Comparison of ENCODE assay signal across 29 cellular contexts in genomic region chr10:18773180-18773579, GRCh38.
"Had no signal": no experiment of that assay in that cellular context is flagged by ENCODE, and none has a peak within 500 bp of the region (broad histone marks: within the 10 kb centered on the region; RNA-seq: fewer than 3 reads in every experiment).

No MANE protein-coding gene starts in this region.

- H3K36me3 ChIP-seq: stomach, suprapubic skin, thoracic aorta, thyroid gland, tibial artery, tibial nerve, transverse colon, upper lobe of left lung, upper lobe of right lung, uterus, vagina had no signal

- H3K27ac ChIP-seq: stomach, suprapubic skin, testis, thoracic aorta, thyroid gland, tibial artery, tibial nerve, transverse colon, upper lobe of left lung, upper lobe of right lung, uterus, vagina had no signal

- H3K36me3 Mint-ChIP-seq: stimulated activated effector memory CD8-positive, alpha-beta T cell treated with anti-CD3 and anti-CD28 coated beads, Interleukin-12 subunit alpha, Interleukin-12 subunit beta, amount 100 ng/mL, for 72 hours; stimulated activated memory B cell treated with anti-CD40 and anti-IgM and Interleukin-4, amounts not matched to agents 10 μg/mL and 1 μg/mL and 100 μg/mL, for 72 hours; stimulated activated naive B cell treated with anti-CD40 and anti-IgM and Interleukin-4, amounts not matched to agents 10 μg/mL and 1 μg/mL and 100 μg/mL, for 72 hours; type B pancreatic cell had no signal

- H3K4me3 Mint-ChIP-seq: stimulated activated effector memory CD8-positive, alpha-beta T cell treated with anti-CD3 and anti-CD28 coated beads, Interleukin-12 subunit alpha, Interleukin-12 subunit beta, amount 100 ng/mL, for 72 hours; stimulated activated memory B cell treated with anti-CD40 and anti-IgM and Interleukin-4, amounts not matched to agents 10 μg/mL and 1 μg/mL and 100 μg/mL, for 72 hours; stimulated activated naive B cell treated with anti-CD40 and anti-IgM and Interleukin-4, amounts not matched to agents 10 μg/mL and 1 μg/mL and 100 μg/mL, for 72 hours; stimulated activated naive CD8-positive, alpha-beta T cell treated with anti-CD3 and anti-CD28 coated beads, Interleukin-15, amount 100 ng/mL, for 72 hours; stimulated activated naive CD8-positive, alpha-beta T cell treated with anti-CD3 and anti-CD28 coated beads, Interleukin-15, Interleukin-2, amounts not matched to agents 100 ng/mL and 50 ng/mL, for 24 hours; type B pancreatic cell had no signal

- H3K4me3 ChIP-seq: stomach, suprapubic skin, testis, thoracic aorta, thyroid gland, tibial artery, tibial nerve, transverse colon, upper lobe of left lung, upper lobe of right lung, uterus, vagina had no signal

- H3K9me3 Mint-ChIP-seq: type B pancreatic cell had no signal

- H3K27me3 ChIP-seq: stomach, suprapubic skin, testis, thyroid gland, tibial artery, tibial nerve, transverse colon, upper lobe of left lung, upper lobe of right lung, uterus, vagina had no signal

- H3K9me3 ChIP-seq: suprapubic skin, testis, thoracic aorta, thyroid gland, tibial artery, tibial nerve, transverse colon, upper lobe of left lung, upper lobe of right lung, uterus, vagina had no signal

- FAIRE-seq: urothelium cell line had no signal

- DNase-seq: stimulated activated CD4-positive, alpha-beta T cell treated with anti-CD3 and anti-CD28 coated beads, Interleukin-2, amount 100 ng/mL, for 48 hours; stimulated activated CD4-positive, alpha-beta T cell treated with anti-CD3 and anti-CD28 coated beads, Interleukin-4, amount 100 ng/mL, for 1 hour; stimulated activated CD4-positive, alpha-beta T cell treated with anti-CD3 and anti-CD28 coated beads, Interleukin-4, amount 100 ng/mL, for 24 hours; stimulated activated CD4-positive, alpha-beta T cell treated with anti-CD3 and anti-CD28 coated beads, Interleukin-4, amount 100 ng/mL, for 4 hours; stimulated activated CD8-positive, alpha-beta memory T cell treated with anti-CD3 and anti-CD28 coated beads, Interleukin-4, amount 100 ng/mL, for 48 hours; stimulated activated naive B cell treated with anti-CD40 and anti-IgM and Interleukin-4, amounts not matched to agents 10 μg/mL and 1 μg/mL and 100 μg/mL, for 72 hours; stimulated activated naive CD4-positive, alpha-beta T cell; stimulated activated naive CD4-positive, alpha-beta T cell treated with Interleukin-2 at 50 U/mL for 16 hours; stimulated activated naive CD8-positive, alpha-beta T cell treated with anti-CD3 and anti-CD28 coated beads, Interleukin-15, amount 100 ng/mL, for 72 hours; stimulated activated naive CD8-positive, alpha-beta T cell treated with anti-CD3 and anti-CD28 coated beads, Interleukin-15, Interleukin-2, amounts not matched to agents 100 U/mL and 50 U/mL, for 24 hours; stomach; substantia nigra; testis; thyroid gland; tibial artery; transverse colon; trophoblast cell; upper lobe of left lung; upper lobe of right lung; uterus had no signal

- H3K27ac Mint-ChIP-seq: stimulated activated effector memory CD8-positive, alpha-beta T cell treated with anti-CD3 and anti-CD28 coated beads, Interleukin-12 subunit alpha, Interleukin-12 subunit beta, amount 100 ng/mL, for 72 hours; stimulated activated memory B cell treated with anti-CD40 and anti-IgM and Interleukin-4, amounts not matched to agents 10 μg/mL and 1 μg/mL and 100 μg/mL, for 72 hours; stimulated activated naive B cell treated with anti-CD40 and anti-IgM and Interleukin-4, amounts not matched to agents 10 μg/mL and 1 μg/mL and 100 μg/mL, for 72 hours; stimulated activated naive CD8-positive, alpha-beta T cell treated with anti-CD3 and anti-CD28 coated beads, Interleukin-15, Interleukin-2, amounts not matched to agents 100 ng/mL and 50 ng/mL, for 24 hours; type B pancreatic cell had no signal

- H3K27me3 Mint-ChIP-seq: stimulated activated memory B cell treated with anti-CD40 and anti-IgM and Interleukin-4, amounts not matched to agents 10 μg/mL and 1 μg/mL and 100 μg/mL, for 72 hours; type B pancreatic cell had no signal

- H3K4me1 Mint-ChIP-seq: stimulated activated effector memory CD8-positive, alpha-beta T cell treated with anti-CD3 and anti-CD28 coated beads, Interleukin-12 subunit alpha, Interleukin-12 subunit beta, amount 100 ng/mL, for 72 hours; stimulated activated memory B cell treated with anti-CD40 and anti-IgM and Interleukin-4, amounts not matched to agents 10 μg/mL and 1 μg/mL and 100 μg/mL, for 72 hours; stimulated activated naive B cell treated with anti-CD40 and anti-IgM and Interleukin-4, amounts not matched to agents 10 μg/mL and 1 μg/mL and 100 μg/mL, for 72 hours; stimulated activated naive CD8-positive, alpha-beta T cell treated with anti-CD3 and anti-CD28 coated beads, Interleukin-15, amount 100 ng/mL, for 72 hours had no signal

- H3K4me1 ChIP-seq: stomach, suprapubic skin, testis, thyroid gland, tibial artery, tibial nerve, transverse colon, upper lobe of left lung, upper lobe of right lung, uterus, vagina had no signal
